Comparison of ENCODE assay signal across 34 cellular contexts in genomic region chr5:154697335-154697734, GRCh38. TPM values are rescaled to one million over a fixed set of nuclear protein-coding genes. Genes with fewer than 3 reads are reported as not detected.
DNase-seq lines count a peak whose midpoint lies in the region; ATAC-seq, FAIRE-seq and TF ChIP-seq lines count a peak whose summit lies in the region.
"Had no signal": no experiment of that assay in that cellular context is flagged by ENCODE, and none has a peak within 500 bp of the region (broad histone marks: within the 10 kb centered on the region; RNA-seq: fewer than 3 reads in every experiment).

No MANE protein-coding gene starts in this region.

- H3K4me3 ChIP-seq in HepG2 (replicated peaks in 1 of 3; ENCODE audit: insufficient read depth in 1 of 3, low read depth in 2 of 3, low read length in 3 of 3) (no peak overlapping the region), right lobe of liver (no peak overlapping the region), astrocyte (ENCODE audit: insufficient read depth, low read depth, low read length) (no peak overlapping the region), iPS DF 6.9 (ENCODE audit: low read length) (no peak overlapping the region)
- H3K4me3 ChIP-seq: dorsolateral prefrontal cortex, neural progenitor cell, uterus had no signal

- in situ Hi-C loops in HepG2 (cut with HindIII; ENCODE audit: extremely low pct_ligation_motif_present, low pct_unique_long_range_greater_than_20kb), result no loop called here

- H3K4me1 ChIP-seq in HepG2 (ENCODE audit: insufficient read depth, low read length) (peaks cover 63% of the 10 kb centered on the region), right lobe of liver (peaks cover 0 to 41% (median 13%) of the 10 kb centered on the region in 4 donors), astrocyte (ENCODE audit: insufficient read depth, low read length) (peaks cover 11% of the 10 kb centered on the region), iPS DF 6.9 (ENCODE audit: control insufficient read depth, insufficient read depth, low read length) (no peaks in the 10 kb centered on the region; the same call in 1 of the 2 replicates)
- H3K4me1 ChIP-seq: neural progenitor cell, uterus had no signal

- H3K36me3 ChIP-seq in HepG2 (replicated peaks in 1 of 2; ENCODE audit: control insufficient read depth in 1 of 2, insufficient read depth in 2 of 2, low read length in 2 of 2) (no peaks in the 10 kb centered on the region), right lobe of liver (no peaks in the 10 kb centered on the region), astrocyte (ENCODE audit: insufficient read depth, low read length) (no peaks in the 10 kb centered on the region), iPS DF 6.9 (ENCODE audit: control insufficient read depth, insufficient read depth, low read length) (no peaks in the 10 kb centered on the region)
- H3K36me3 ChIP-seq: BE2C, neural progenitor cell, uterus had no signal

- H3K27ac Mint-ChIP-seq in astrocyte (ENCODE audit: unreplicated experiment), result no peak overlapping the region
- H3K27ac Mint-ChIP-seq in activated T-cell treated with anti-CD3 and anti-CD28 coated beads, Interleukin-2, amount 50 U/mL, for 72 hours, result no peak overlapping the region
- H3K27ac Mint-ChIP-seq: activated naive CD8-positive, alpha-beta T cell treated with anti-CD3 and anti-CD28 coated beads, Interleukin-2, amount 10 ng/mL, durations not matched to agents 7 days and 5 days; CD8-positive, alpha-beta memory T cell; neural progenitor cell; progenitor cell of endocrine pancreas; T-helper 17 cell had no signal

- peaks cover 15% of the 10 kb centered on the region for H3K4me1 Mint-ChIP-seq in astrocyte (ENCODE audit: low read depth, unreplicated experiment)
- peaks cover 3% of the 10 kb centered on the region for H3K4me1 Mint-ChIP-seq in activated T-cell treated with anti-CD3 and anti-CD28 coated beads, Interleukin-2, amount 50 U/mL, for 72 hours (ENCODE audit: low read depth)
- H3K4me1 Mint-ChIP-seq: activated naive CD8-positive, alpha-beta T cell treated with anti-CD3 and anti-CD28 coated beads, Interleukin-2, amount 10 ng/mL, durations not matched to agents 7 days and 5 days; CD8-positive, alpha-beta memory T cell; neural progenitor cell had no signal

- no peaks in the 10 kb centered on the region for H4K20me1 ChIP-seq in HepG2 (ENCODE audit: insufficient read depth, low read length)
- no peaks in the 10 kb centered on the region for H4K20me1 ChIP-seq in astrocyte (ENCODE audit: insufficient read depth, low read length)

- TF ChIP-seq EP300 in HepG2 (IDR thresholded peaks at IDR 0.05; ENCODE audit: low read depth in 2 of 2, low read length in 2 of 2) (no peak), HepG2 (CRISPR knock-in tag; IDR thresholded peaks at IDR 0.05; ENCODE audit: borderline replicate concordance) (no peak)

- H3K79me2 ChIP-seq in HepG2 (ENCODE audit: insufficient read depth, low read length), result no peaks in the 10 kb centered on the region
- H3K79me2 ChIP-seq in astrocyte (ENCODE audit: insufficient read depth, low read length), result no peaks in the 10 kb centered on the region

- CTCF ChIA-PET in HepG2 (lab: Yijun Ruan, JAX; ENCODE audit: low intra/inter-chr PET ratio, low total read pairs), result no interaction called here

- H3K9me3 Mint-ChIP-seq in astrocyte (ENCODE audit: unreplicated experiment), result peaks cover 2% of the 10 kb centered on the region
- no peaks in the 10 kb centered on the region for H3K9me3 Mint-ChIP-seq in activated T-cell treated with anti-CD3 and anti-CD28 coated beads, Interleukin-2, amount 50 U/mL, for 72 hours
- H3K9me3 Mint-ChIP-seq: activated naive CD8-positive, alpha-beta T cell treated with anti-CD3 and anti-CD28 coated beads, Interleukin-2, amount 10 ng/mL, durations not matched to agents 7 days and 5 days; CD8-positive, alpha-beta memory T cell; neural progenitor cell had no signal

- H3K36me3 Mint-ChIP-seq in astrocyte (ENCODE audit: low read depth, unreplicated experiment), result no peaks in the 10 kb centered on the region
- H3K36me3 Mint-ChIP-seq in activated T-cell treated with anti-CD3 and anti-CD28 coated beads, Interleukin-2, amount 50 U/mL, for 72 hours (ENCODE audit: insufficient read depth in 2 of 2), result no peaks in the 10 kb centered on the region
- H3K36me3 Mint-ChIP-seq: activated naive CD8-positive, alpha-beta T cell treated with anti-CD3 and anti-CD28 coated beads, Interleukin-2, amount 10 ng/mL, durations not matched to agents 7 days and 5 days; CD8-positive, alpha-beta memory T cell; neural progenitor cell had no signal

- no peak overlapping the region for H3K4me2 ChIP-seq in HepG2 (ENCODE audit: low read depth, low read length)
- peak overlapping the region; percentile 51 for H3K4me2 ChIP-seq in astrocyte (ENCODE audit: low read length)
- H3K4me2 ChIP-seq: neural progenitor cell, SK-N-SH had no signal

- POLR2A ChIA-PET in HepG2 (lab: Yijun Ruan, JAX), result interaction anchor here (0.6 to 3.1 kb wide), 2 partner anchors 14 to 240 kb away, joined by 3 to 15 read pairs; partner anchors contain the start of gene GEMIN5

- peaks cover 2% of the 10 kb centered on the region for H3K27me3 Mint-ChIP-seq in astrocyte (ENCODE audit: low read depth, unreplicated experiment)
- H3K27me3 Mint-ChIP-seq in activated T-cell treated with anti-CD3 and anti-CD28 coated beads, Interleukin-2, amount 50 U/mL, for 72 hours (ENCODE audit: low read depth), result peaks cover 4% of the 10 kb centered on the region

- TF ChIP-seq CTCF in HepG2 (CRISPR knock-in tag; IDR thresholded peaks at IDR 0.05) (no peak), right lobe of liver (IDR thresholded peaks at IDR 0.05) (no peak), astrocyte (IDR thresholded peaks at IDR 0.05; ENCODE audit: insufficient read depth, low read depth, low read length) (no peak)

- no peaks in the 10 kb centered on the region for H3K9me3 ChIP-seq in HepG2 (ENCODE audit: low read length)
- H3K9me3 ChIP-seq in right lobe of liver, result no peaks in the 10 kb centered on the region
- H3K9me3 ChIP-seq in astrocyte (ENCODE audit: insufficient read depth, low read depth, low read length), result no peaks in the 10 kb centered on the region
- no peaks in the 10 kb centered on the region for H3K9me3 ChIP-seq in iPS DF 6.9 (ENCODE audit: control insufficient read depth, insufficient read depth, low read length)
- H3K9me3 ChIP-seq: BE2C, SK-N-SH, uterus had no signal

- H3K4me3 Mint-ChIP-seq in astrocyte (ENCODE audit: unreplicated experiment), result no peak overlapping the region
- H3K4me3 Mint-ChIP-seq in activated T-cell treated with anti-CD3 and anti-CD28 coated beads, Interleukin-2, amount 50 U/mL, for 72 hours, result no peak overlapping the region
- H3K4me3 Mint-ChIP-seq: activated naive CD8-positive, alpha-beta T cell treated with anti-CD3 and anti-CD28 coated beads, Interleukin-2, amount 10 ng/mL, durations not matched to agents 7 days and 5 days; CD8-positive, alpha-beta memory T cell; neural progenitor cell; T-helper 17 cell had no signal

- FAIRE-seq in HepG2 (lab: Jason Lieb, UNC) (no peak), astrocyte (lab: Jason Lieb, UNC) (no peak)
- FAIRE-seq: G401.6 had no signal

- peak overlapping the region; percentile 8 for H3K27ac ChIP-seq in HepG2 (ENCODE audit: extremely low read length, insufficient read depth, low read length)
- H3K27ac ChIP-seq in right lobe of liver, result no peak overlapping the region
- no peak overlapping the region for H3K27ac ChIP-seq in astrocyte (ENCODE audit: low read depth, low read length)
- H3K27ac ChIP-seq in iPS DF 6.9 (ENCODE audit: low read length), result peak overlapping the region; percentile 37
- H3K27ac ChIP-seq: dorsolateral prefrontal cortex, neural progenitor cell, uterus had no signal

- 70% methylated on average over 4 of the region's 4 CpGs for WGBS in HepG2 (ENCODE audit: low lambda C conversion rate)
- WGBS in right lobe of liver (ENCODE audit: insufficient coverage, low coverage, low lambda C conversion rate, missing lambda C conversion rate), result 77% methylated on average over 4 of the region's 4 CpGs
- WGBS in iPS DF 6.9 (ENCODE audit: insufficient coverage, insufficient read length), result no CpG with 5 or more reads among the region's 4 CpGs

- intact Hi-C loops in HepG2 (cut with micrococcal nuclease; ENCODE audit: unreplicated experiment), result no loop called here
- intact Hi-C loops in right lobe of liver (cut with DNase I), result no loop called here
- intact Hi-C loops in posterior vena cava (cut with DNase I), result no loop called here

- no TSS peak for BruUV-seq in HepG2 (replicated peaks; lab: Mats Ljungman, UMichigan)

- no peak for TF ChIP-seq RAD21 in HepG2 (CRISPR knock-in tag; IDR thresholded peaks at IDR 0.05)

- ATAC-seq in HepG2, result no peak
- no peak for ATAC-seq in right lobe of liver
- no peak for ATAC-seq in activated T-cell treated with anti-CD3 and anti-CD28 coated beads, Interleukin-2, amount 50 U/mL, for 72 hours (replicated peaks in 1 of 2)
- ATAC-seq in GM18868 (IDR thresholded peaks at IDR 0.05; ENCODE audit: unreplicated experiment), result no peak
- ATAC-seq: left lobe of liver, sciatic nerve, T-helper 17 cell had no signal

- no peak for TF ChIP-seq POLR2A in HepG2 (IDR thresholded peaks at IDR 0.05; ENCODE audit: insufficient read depth in 1 of 2, low read depth in 2 of 2, low read length in 2 of 2)
- no peak for TF ChIP-seq POLR2A in right lobe of liver (IDR thresholded peaks at IDR 0.05)

- H3K9ac ChIP-seq in HepG2 (ENCODE audit: insufficient read depth, low read depth, low read length) (no peak overlapping the region), astrocyte (ENCODE audit: low read length) (no peak overlapping the region)
- H3K9ac ChIP-seq: neural progenitor cell, SK-N-SH had no signal

- H2AFZ ChIP-seq in HepG2 (ENCODE audit: low read length) (no peak overlapping the region), astrocyte (ENCODE audit: low read depth, low read length) (no peak overlapping the region)
- H2AFZ ChIP-seq: neural progenitor cell had no signal

- DNase-seq in HepG2 (ENCODE audit: low spot score), result no peak
- no peak for DNase-seq in right lobe of liver
- DNase-seq in astrocyte (ENCODE audit: low read depth), result no peak
- no peak for DNase-seq in iPS DF 6.9 (ENCODE audit: low read depth, low spot score)
- DNase-seq in posterior vena cava (ENCODE audit: low spot score), result no peak
- no peak for DNase-seq in GF-D8 (lab: John Stamatoyannopoulos, UW)
- no peak for DNase-seq in activated T-cell treated with anti-CD3 and anti-CD28 coated beads, Interleukin-2, amount 50 U/mL, for 72 hours
- DNase-seq: 8988T; activated CD4-positive, alpha-beta T cell treated with anti-CD3 and anti-CD28 coated beads for 4 hours; activated CD8-positive, alpha-beta memory T cell treated with anti-CD3 and anti-CD28 coated beads for 24 hours; activated gamma-delta T cell; activated naive CD8-positive, alpha-beta T cell treated with anti-CD3 and anti-CD28 coated beads, Interleukin-2, amount 10 ng/mL, durations not matched to agents 7 days and 5 days; activated T-cell treated with anti-CD3 and anti-CD28 coated beads, Interleukin-2, amount 50 U/mL, for 1 hour; BE2C; CD8-positive, alpha-beta memory T cell; dorsolateral prefrontal cortex; H7; KBM-7; mesenchymal stem cell; MM.1S; NCI-H1417 treated with DMSO at 0.1 percent for 48 hours; NCI-H2107; NCI-H446 treated with DMSO at 0.1 percent for 48 hours; SK-N-SH; stimulated activated CD4-positive, alpha-beta T cell treated with anti-CD3 and anti-CD28 coated beads, Interleukin-15, amount 100 ng/mL, for 24 hours; stimulated activated naive CD4-positive, alpha-beta T cell; T-helper 17 cell; uterus had no signal

- no peaks in the 10 kb centered on the region for H3K27me3 ChIP-seq in HepG2 (ENCODE audit: control insufficient read depth in 1 of 2, insufficient read depth in 2 of 2, low read length in 2 of 2)
- no peaks in the 10 kb centered on the region for H3K27me3 ChIP-seq in right lobe of liver
- no peaks in the 10 kb centered on the region for H3K27me3 ChIP-seq in astrocyte (ENCODE audit: insufficient read depth, low read length)
- no peaks in the 10 kb centered on the region for H3K27me3 ChIP-seq in iPS DF 6.9 (ENCODE audit: control insufficient read depth, insufficient read depth, low read length)
- H3K27me3 ChIP-seq: BE2C, dorsolateral prefrontal cortex, neural progenitor cell, uterus had no signal

RNA-seq across cellular contexts. Expression of gene LARP1, which starts 57.8 kb away (rescaled TPM):
- total RNA-seq in HepG2 (2016; rRNA removed; fragmentation: Illumina TruSeq; extraction: Trizol) (61.4 and 68.5 TPM in 2 replicates), right lobe of liver (10 to 100 TPM; 58.2 to 85.7 (median 73.0) TPM), astrocyte (234 and 243 TPM in 2 replicates), posterior vena cava (100 to 1,000 TPM; 111 to 128 TPM)
- 8.7 and 8.9 TPM in 2 replicates for total RNA-seq in HepG2 (2016; cell fraction: cytosol; rRNA removed; fragmentation: Illumina TruSeq; extraction: Trizol; ENCODE audit: low read depth)
- total RNA-seq in HepG2 (2016; cell fraction: insoluble cytoplasmic fraction; rRNA removed; fragmentation: Illumina TruSeq; extraction: Trizol), result 57.6 and 62.0 TPM in 2 replicates
- total RNA-seq in HepG2 (2016; cell fraction: membrane; rRNA removed; fragmentation: Illumina TruSeq; extraction: Trizol), result 36.8 and 41.2 TPM in 2 replicates
- 72.6 and 80.1 TPM in 2 replicates for total RNA-seq in HepG2 (2016; cell fraction: nucleus; rRNA removed; fragmentation: Illumina TruSeq; extraction: Trizol)
- polyA plus RNA-seq in HepG2 (2011; rRNA removed), result 45.2 and 52.0 TPM in 2 replicates
- polyA plus RNA-seq in HepG2 (2011; cell fraction: cytosol; rRNA removed), result 29.4 and 31.7 TPM in 2 replicates
- 74.2 and 76.9 TPM in 2 replicates for polyA plus RNA-seq in HepG2 (2011; cell fraction: nucleus; rRNA removed)
- 59.4 and 62.0 TPM in 2 replicates for polyA plus RNA-seq in HepG2 (2012)
- 4.0 and 4.5 TPM in 2 replicates for polyA plus RNA-seq in HepG2 (2016; cell fraction: cytosol; fragmentation: Illumina TruSeq; extraction: Trizol; ENCODE audit: low read depth)
- polyA plus RNA-seq in HepG2 (2016; cell fraction: insoluble cytoplasmic fraction; fragmentation: Illumina TruSeq; extraction: Trizol; ENCODE audit: low read depth), result 69.6 and 92.6 TPM in 2 replicates
- 15.3 and 19.6 TPM in 2 replicates for polyA plus RNA-seq in HepG2 (2016; cell fraction: membrane; fragmentation: Illumina TruSeq; extraction: Trizol; ENCODE audit: low read depth)
- polyA plus RNA-seq in HepG2 (2016; cell fraction: nucleus; fragmentation: Illumina TruSeq; extraction: Trizol; ENCODE audit: insufficient read depth, low read depth), result 143 and 158 TPM in 2 replicates
- 72.7 and 144 TPM in 2 replicates for polyA minus RNA-seq in HepG2 (2011; rRNA and poly(A)+ RNA removed; ENCODE audit: low replicate concordance)
- polyA minus RNA-seq in HepG2 (2011; cell fraction: cytosol; rRNA and poly(A)+ RNA removed), result 40.8 and 53.5 TPM in 2 replicates
- 66.0 and 100 TPM in 2 replicates for polyA minus RNA-seq in HepG2 (2011; cell fraction: nucleus; rRNA and poly(A)+ RNA removed)
- 100 to 1,000 TPM; 248 to 266 TPM for total RNA-seq in activated T-cell treated with anti-CD3 and anti-CD28 coated beads, Interleukin-2, amount 50 U/mL, for 72 hours

Comparison
In these comparisons a context has a peak if more than half of its experiments do, and no peak if none do; other contexts are left out.
1. H3K27ac ChIP-seq: peak in HepG2 (single experiment) and iPS DF 6.9 (single experiment); none in right lobe of liver (0 of 3) and astrocyte (single experiment).